8 cellular contexts compared by ENCODE assay signal in genomic region chr2:176129013-176129796, GRCh38. TPM values are rescaled to one million over a fixed set of nuclear protein-coding genes. Genes with fewer than 3 reads are reported as not detected.
DNase-seq lines count a peak whose midpoint lies in the region; ATAC-seq and TF ChIP-seq lines count a peak whose summit lies in the region.

HOXD8 (plus strand) TSS chr2:176129705; CDS start chr2:176130367, 662 bp downstream.

- peak within 1 kb of the TSS; percentile 17 for H2AFZ ChIP-seq in smooth muscle cell (ENCODE audit: low read depth)

- peaks cover 75% of the 10 kb centered on the region for H3K27me3 Mint-ChIP-seq in activated T-helper 17 cell treated with anti-CD3 and anti-CD28 coated beads, Interleukin-2, amount 50 U/mL, for 72 hours

- H3K27ac Mint-ChIP-seq in activated T-helper 17 cell treated with anti-CD3 and anti-CD28 coated beads, Interleukin-2, amount 50 U/mL, for 72 hours, result no peak within 1 kb of the TSS

- H3K27me3 ChIP-seq in MG63 (no peaks in the 10 kb centered on the region), iPS-18a (ENCODE audit: control insufficient read depth, insufficient read depth, low read length) (peaks cover 100% of the 10 kb centered on the region), smooth muscle cell (ENCODE audit: low read depth) (peaks cover 98% of the 10 kb centered on the region)

- peaks cover 4% of the 10 kb centered on the region for H3K4me1 ChIP-seq in iPS-18a (ENCODE audit: control insufficient read depth, low read depth, low read length)
- H3K4me1 ChIP-seq in smooth muscle cell (ENCODE audit: low read depth), result peaks cover 7% of the 10 kb centered on the region

- H3K4me3 Mint-ChIP-seq in activated T-helper 17 cell treated with anti-CD3 and anti-CD28 coated beads, Interleukin-2, amount 50 U/mL, for 72 hours, result peak within 1 kb of the TSS; percentile 75

- peak within 1 kb of the TSS; percentile 87 for H3K4me2 ChIP-seq in smooth muscle cell

- H3K9me3 ChIP-seq in MG63 (no peaks in the 10 kb centered on the region), iPS-18a (ENCODE audit: control insufficient read depth, low read depth, low read length) (no peaks in the 10 kb centered on the region), smooth muscle cell (replicated peaks; ENCODE audit: low read depth) (no peaks in the 10 kb centered on the region)

- peaks cover 4% of the 10 kb centered on the region for H3K4me1 Mint-ChIP-seq in activated T-helper 17 cell treated with anti-CD3 and anti-CD28 coated beads, Interleukin-2, amount 50 U/mL, for 72 hours

- H3K4me3 ChIP-seq in MG63 (peak within 1 kb of the TSS; percentile 57), iPS-18a (ENCODE audit: low read length) (peak within 1 kb of the TSS; percentile 10), smooth muscle cell (peak within 1 kb of the TSS; percentile 54)

- no peaks in the 10 kb centered on the region for H3F3A ChIP-seq in smooth muscle cell (ENCODE audit: low read depth)

- ATAC-seq in activated T-helper 17 cell treated with anti-CD3 and anti-CD28 coated beads, Interleukin-2, amount 50 U/mL, for 72 hours (replicated peaks), result no peak
- ATAC-seq in GM21529 (IDR thresholded peaks at IDR 0.05; ENCODE audit: unreplicated experiment), result no peak

- TF ChIP-seq CTCF in smooth muscle cell (IDR thresholded peaks at IDR 0.05; ENCODE audit: borderline replicate concordance, insufficient read depth, poor library complexity, severe bottlenecking), result no peak

- H4K20me1 ChIP-seq in smooth muscle cell (ENCODE audit: low read depth), result peaks cover 5% of the 10 kb centered on the region

- H3K9ac ChIP-seq in iPS-18a (ENCODE audit: low read length) (no peak within 1 kb of the TSS), smooth muscle cell (ENCODE audit: low read depth) (no peak within 1 kb of the TSS)

- no peaks in the 10 kb centered on the region for H3K79me2 ChIP-seq in smooth muscle cell (ENCODE audit: low read depth)

- DNase-seq in COR-L47 (lab: John Stamatoyannopoulos, UW), result peak; percentile 64
- peak; percentile 91 for DNase-seq in MG63
- DNase-seq in smooth muscle cell (lab: John Stamatoyannopoulos, UW; ENCODE audit: unreplicated experiment), result no peak
- DNase-seq in Ammon's horn (ENCODE audit: low spot score), result no peak
- no peak for DNase-seq in NCI-H69 (lab: John Stamatoyannopoulos, UW)

- peaks cover 23% of the 10 kb centered on the region for H3K36me3 Mint-ChIP-seq in activated T-helper 17 cell treated with anti-CD3 and anti-CD28 coated beads, Interleukin-2, amount 50 U/mL, for 72 hours (ENCODE audit: low read depth)

- H3K27ac ChIP-seq in iPS-18a (ENCODE audit: low read length) (no peak within 1 kb of the TSS), smooth muscle cell (ENCODE audit: low read depth) (no peak within 1 kb of the TSS)

- 2% methylated on average over 50 of the region's 63 CpGs for WGBS in smooth muscle cell (ENCODE audit: low lambda C conversion rate)

- no peaks in the 10 kb centered on the region for H3K9me3 Mint-ChIP-seq in activated T-helper 17 cell treated with anti-CD3 and anti-CD28 coated beads, Interleukin-2, amount 50 U/mL, for 72 hours

- H3K36me3 ChIP-seq in MG63 (no peaks in the 10 kb centered on the region), iPS-18a (ENCODE audit: control insufficient read depth, low read depth, low read length) (no peaks in the 10 kb centered on the region), smooth muscle cell (ENCODE audit: low read depth) (no peaks in the 10 kb centered on the region)

RNA-seq across cellular contexts. Expression of gene HOXD8, which starts in this region (rescaled TPM):
- total RNA-seq in MG63 (2014; rRNA removed; shearing (Covaris generic); ENCODE audit: low replicate concordance), result 13.4 and 15.5 TPM in 2 replicates
- not detected for total RNA-seq in activated T-helper 17 cell treated with anti-CD3 and anti-CD28 coated beads, Interleukin-2, amount 50 U/mL, for 72 hours
- 0.13 and 2.0 TPM in 2 replicates for total RNA-seq in smooth muscle cell
- not detected in 2 replicates for polyA plus RNA-seq in smooth muscle cell

Comparison
In these comparisons a context has a peak if more than half of its experiments do, and no peak if none do; other contexts are left out.
1. DNase-seq: peak in COR-L47 (single experiment) and MG63 (single experiment); none in smooth muscle cell (single experiment), Ammon's horn (single experiment) and NCI-H69 (single experiment).
2. Peak in every context shown above with its lines, with median percentiles within 50 percentile points of each other: H3K4me3 ChIP-seq.